1 cellular context compared by ENCODE assay signal in genomic region chr4:54661686-54662085, GRCh38.
TF ChIP-seq lines count a peak whose summit lies in the region.

No MANE protein-coding gene starts in this region.

TF ChIP-seq in SK-N-SH, 30 proteins besides CTCF, POLR2A, EP300 and RAD21 (continued from another document):
- TF ChIP-seq USF2 (IDR thresholded peaks at IDR 0.05; ENCODE audit: borderline replicate concordance, low read depth, low read length) (no peak), POLR2AphosphoS5 (IDR thresholded peaks at IDR 0.05; ENCODE audit: low read depth, low read length) (peak; percentile 32; the same call in 1 of the 2 replicates), MAX (IDR thresholded peaks at IDR 0.05; ENCODE audit: low read depth) (peak; percentile 49; the same call in 1 of the 2 replicates), MXI1 (IDR thresholded peaks at IDR 0.05; ENCODE audit: low read depth, low read length) (no peak), ELF1 (IDR thresholded peaks at IDR 0.05) (no peak), FOSL2 (IDR thresholded peaks at IDR 0.05; ENCODE audit: borderline replicate concordance, low read depth) (peak; percentile 72), USF1 (IDR thresholded peaks at IDR 0.05; ENCODE audit: borderline replicate concordance, low read depth) (no peak), FOXJ3 (CRISPR knock-in tag; IDR thresholded peaks at IDR 0.05) (no peak), SMC3 (IDR thresholded peaks at IDR 0.05; ENCODE audit: low read depth, low read length) (no peak), JUND (IDR thresholded peaks at IDR 0.05) (peak; percentile 71)
